ENCODE assay signal across 20 cellular contexts in genomic region chr14:55054098-55054497, GRCh38. TPM values are rescaled to one million over a fixed set of nuclear protein-coding genes. Genes with fewer than 3 reads are reported as not detected.
DNase-seq lines count a peak whose midpoint lies in the region; ATAC-seq, FAIRE-seq and TF ChIP-seq lines count a peak whose summit lies in the region.
"Had no signal": no experiment of that assay in that cellular context is flagged by ENCODE, and none has a peak within 500 bp of the region (broad histone marks: within the 10 kb centered on the region; RNA-seq: fewer than 3 reads in every experiment).

No MANE protein-coding gene starts in this region.

- H2AFZ ChIP-seq in Loucy (ENCODE audit: low read length) (no peak overlapping the region), astrocyte (ENCODE audit: low read depth, low read length) (no peak overlapping the region)

- H3K4me1 Mint-ChIP-seq in CD4-positive, alpha-beta memory T cell = peaks cover 32 to 65% (median 45%) of the 10 kb centered on the region in 4 donors
- peaks cover 16% of the 10 kb centered on the region for H3K4me1 Mint-ChIP-seq in astrocyte (ENCODE audit: low read depth, unreplicated experiment)
- H3K4me1 Mint-ChIP-seq in nephron progenitor cell = peaks cover 35% of the 10 kb centered on the region

- peaks cover 51% of the 10 kb centered on the region for H3K4me1 ChIP-seq in CD4-positive, alpha-beta memory T cell (ENCODE audit: insufficient read depth, low read length)
- peaks cover 34% of the 10 kb centered on the region for H3K4me1 ChIP-seq in Loucy (ENCODE audit: insufficient read depth, low read length, poor library complexity, severe bottlenecking)
- H3K4me1 ChIP-seq in astrocyte (ENCODE audit: insufficient read depth, low read length) = peaks cover 17% of the 10 kb centered on the region
- peaks cover 0 to 53% (median 14%) of the 10 kb centered on the region in 4 donors for H3K4me1 ChIP-seq in tibial nerve
- H3K4me1 ChIP-seq in body of pancreas = peaks cover 26% of the 10 kb centered on the region
- H3K4me1 ChIP-seq in ascending aorta = peaks cover 6 to 20% of the 10 kb centered on the region in 2 donors

- H4K20me1 ChIP-seq in Loucy (ENCODE audit: insufficient read depth, low read length, poor library complexity, severe bottlenecking) = peaks cover 65% of the 10 kb centered on the region
- peaks cover 51% of the 10 kb centered on the region for H4K20me1 ChIP-seq in astrocyte (ENCODE audit: insufficient read depth, low read length)

- H3K9me2 ChIP-seq in Loucy (replicated peaks; ENCODE audit: low read depth, low read length) = no peaks in the 10 kb centered on the region

- TF ChIP-seq EP300 in tibial nerve (IDR thresholded peaks at IDR 0.05) = no peak

- peak overlapping the region in 5 of 7 donors; percentile 23 to 98 (median 75) for H3K27ac Mint-ChIP-seq in CD4-positive, alpha-beta memory T cell
- H3K27ac Mint-ChIP-seq in astrocyte (ENCODE audit: unreplicated experiment) (no peak overlapping the region), nephron progenitor cell (no peak overlapping the region)

- H3K27me3 Mint-ChIP-seq in CD4-positive, alpha-beta memory T cell = no peaks in the 10 kb centered on the region
- H3K27me3 Mint-ChIP-seq in astrocyte (ENCODE audit: low read depth, unreplicated experiment) (no peaks in the 10 kb centered on the region), nephron progenitor cell (ENCODE audit: low read depth, poor library complexity) (no peaks in the 10 kb centered on the region)
- H3K27me3 Mint-ChIP-seq: activated CD4-positive, alpha-beta T cell treated with anti-CD3 and anti-CD28 coated beads for 36 hours had no signal

- ATAC-seq in body of pancreas = no peak
- ATAC-seq: activated CD4-positive, alpha-beta T cell treated with anti-CD3 and anti-CD28 coated beads for 36 hours had no signal

- no peak for DNase-seq in CD4-positive, alpha-beta memory T cell
- DNase-seq in astrocyte (ENCODE audit: low read depth) = no peak
- no peak for DNase-seq in nephron progenitor cell
- DNase-seq in tibial nerve (ENCODE audit: low spot score in 2 of 2) = no peak
- no peak for DNase-seq in body of pancreas
- no peak for DNase-seq in SKM-1 treated with dmso at 0.1 percent for 144 hours (lab: John Stamatoyannopoulos, UW; ENCODE audit: unreplicated experiment)
- no peak for DNase-seq in ascending aorta (ENCODE audit: low spot score in 2 of 2)
- DNase-seq: activated CD4-positive, alpha-beta T cell treated with anti-CD3 and anti-CD28 coated beads for 36 hours; activated CD8-positive, alpha-beta memory T cell treated with anti-CD3 and anti-CD28 coated beads, Interleukin-2, amount 50 U/mL, for 4 hours; activated naive CD4-positive, alpha-beta T cell treated with anti-CD3 and anti-CD28 coated beads, Interleukin-2, amount 50 U/mL, for 16 hours; dermis blood vessel endothelial cell; DMS 273 treated with DMSO at 0.1 percent for 48 hours; Karpas-422; left ventricle myocardium inferior; NCI-H69; OCI-M1; SIG-M5; T-helper 9 cell had no signal

- no peak for TF ChIP-seq POLR2A in tibial nerve (IDR thresholded peaks at IDR 0.05)
- no peak for TF ChIP-seq POLR2A in body of pancreas (IDR thresholded peaks at IDR 0.05)

- no peak for TF ChIP-seq CTCF in Loucy (conservative IDR thresholded peaks at IDR 0.05; ENCODE audit: low read length)
- TF ChIP-seq CTCF in astrocyte (IDR thresholded peaks at IDR 0.05; ENCODE audit: insufficient read depth, low read depth, low read length) = no peak
- no peak for TF ChIP-seq CTCF in nephron progenitor cell (IDR thresholded peaks at IDR 0.05)
- TF ChIP-seq CTCF in tibial nerve (IDR thresholded peaks at IDR 0.05) = no peak
- TF ChIP-seq CTCF in body of pancreas (IDR thresholded peaks at IDR 0.05) = no peak
- TF ChIP-seq CTCF in ascending aorta (IDR thresholded peaks at IDR 0.05) = no peak

- H3K4me3 ChIP-seq in CD4-positive, alpha-beta memory T cell (ENCODE audit: low read length in 2 of 2) = no peak overlapping the region
- H3K4me3 ChIP-seq in Loucy (ENCODE audit: low read length, poor library complexity, severe bottlenecking) (peak overlapping the region; percentile 95), astrocyte (ENCODE audit: insufficient read depth, low read depth, low read length) (no peak overlapping the region), tibial nerve (no peak overlapping the region), body of pancreas (no peak overlapping the region), ascending aorta (no peak overlapping the region)

- H3K4me2 ChIP-seq in Loucy (ENCODE audit: low read depth, low read length, poor library complexity, severe bottlenecking) = peak overlapping the region; percentile 92
- H3K4me2 ChIP-seq in astrocyte (ENCODE audit: low read length) = peak overlapping the region; percentile 89

- FAIRE-seq in astrocyte (lab: Jason Lieb, UNC) = no peak
- FAIRE-seq: bronchial epithelial cell had no signal

- no peak overlapping the region for H3K27ac ChIP-seq in CD4-positive, alpha-beta memory T cell (ENCODE audit: low read depth, low read length)
- H3K27ac ChIP-seq in astrocyte (ENCODE audit: low read depth, low read length) (no peak overlapping the region), tibial nerve (no peak overlapping the region), body of pancreas (no peak overlapping the region), ascending aorta (no peak overlapping the region)
- H3K27ac ChIP-seq: left ventricle myocardium inferior had no signal

- peaks cover 18 to 30% of the 10 kb centered on the region in 2 donors for H3K36me3 Mint-ChIP-seq in CD4-positive, alpha-beta memory T cell
- H3K36me3 Mint-ChIP-seq in astrocyte (ENCODE audit: low read depth, unreplicated experiment) = peaks cover 6% of the 10 kb centered on the region
- H3K36me3 Mint-ChIP-seq in nephron progenitor cell (ENCODE audit: low read depth) = peaks cover 66% of the 10 kb centered on the region

- no peaks in the 10 kb centered on the region for H3K9me3 ChIP-seq in CD4-positive, alpha-beta memory T cell (ENCODE audit: control insufficient read depth in 1 of 2, low read length in 2 of 2)
- H3K9me3 ChIP-seq in Loucy (ENCODE audit: insufficient read depth, low read depth, low read length) = no peaks in the 10 kb centered on the region
- no peaks in the 10 kb centered on the region for H3K9me3 ChIP-seq in astrocyte (ENCODE audit: insufficient read depth, low read depth, low read length)
- no peaks in the 10 kb centered on the region for H3K9me3 ChIP-seq in tibial nerve
- no peaks in the 10 kb centered on the region for H3K9me3 ChIP-seq in body of pancreas
- no peaks in the 10 kb centered on the region for H3K9me3 ChIP-seq in ascending aorta
- H3K9me3 ChIP-seq: left ventricle myocardium inferior had no signal

- peak overlapping the region in 5 of 8 donors; percentile 11 to 79 (median 45) for H3K4me3 Mint-ChIP-seq in CD4-positive, alpha-beta memory T cell
- H3K4me3 Mint-ChIP-seq in astrocyte (ENCODE audit: unreplicated experiment) = peak overlapping the region; percentile 28
- peak overlapping the region; percentile 91 for H3K4me3 Mint-ChIP-seq in nephron progenitor cell

- CTCF ChIA-PET in CD4-positive, alpha-beta memory T cell (lab: Charles Lee; ENCODE audit: partially characterized antibody) = no interaction called here

- H3K79me2 ChIP-seq in Loucy (ENCODE audit: insufficient read depth, low read length) (peaks cover 74% of the 10 kb centered on the region), astrocyte (ENCODE audit: insufficient read depth, low read length) (peaks cover 76% of the 10 kb centered on the region)

- intact Hi-C loops in CD4-positive, alpha-beta memory T cell (cut with micrococcal nuclease) = loop anchor here (5.0 kb wide), 1 partner anchor 528 kb away; the partner anchor contains the start of gene KTN1
- intact Hi-C loops in body of pancreas (cut with DNase I) = no loop called here
- intact Hi-C loops in ascending aorta (cut with DNase I) = loop anchor here (5.0 to 10.0 kb wide), 3 partner anchors 48 to 1288 kb away; partner anchors contain the start of gene FBXO34

- 97 to 99% methylated on average over 13 of the region's 13 CpGs for whole genome bisulfite sequencing in tibial nerve, 2 donors
- 97 to 98% methylated on average over 13 of the region's 13 CpGs for WGBS in body of pancreas, 2 donors

- H3K27me3 ChIP-seq in CD4-positive, alpha-beta memory T cell (ENCODE audit: insufficient read depth, low read length) = no peaks in the 10 kb centered on the region
- H3K27me3 ChIP-seq in Loucy (ENCODE audit: insufficient read depth, low read length, poor library complexity, severe bottlenecking) = peaks cover 9% of the 10 kb centered on the region
- H3K27me3 ChIP-seq in astrocyte (ENCODE audit: insufficient read depth, low read length) = no peaks in the 10 kb centered on the region
- H3K27me3 ChIP-seq in tibial nerve = no peaks in the 10 kb centered on the region
- no peaks in the 10 kb centered on the region for H3K27me3 ChIP-seq in body of pancreas
- H3K27me3 ChIP-seq in ascending aorta = no peaks in the 10 kb centered on the region

- H3K9me3 Mint-ChIP-seq in CD4-positive, alpha-beta memory T cell = no peaks in the 10 kb centered on the region
- H3K9me3 Mint-ChIP-seq in astrocyte (ENCODE audit: unreplicated experiment) (no peaks in the 10 kb centered on the region), nephron progenitor cell (peaks cover 28% of the 10 kb centered on the region)

- H3K36me3 ChIP-seq in CD4-positive, alpha-beta memory T cell (ENCODE audit: insufficient read depth, low read length) = no peaks in the 10 kb centered on the region
- H3K36me3 ChIP-seq in Loucy (ENCODE audit: insufficient read depth, low read length) (no peaks in the 10 kb centered on the region), astrocyte (ENCODE audit: insufficient read depth, low read length) (peaks cover 18% of the 10 kb centered on the region), tibial nerve (peaks cover 0 to 17% (median 0%) of the 10 kb centered on the region in 3 donors), body of pancreas (replicated peaks in 1 of 2; ENCODE audit: insufficient read depth in 1 of 2, low read depth in 2 of 2) (no peaks in the 10 kb centered on the region), ascending aorta (peaks cover 0 to 8% of the 10 kb centered on the region in 2 donors)

- POLR2A ChIA-PET in CD4-positive, alpha-beta memory T cell (lab: Charles Lee; ENCODE audit: partially characterized antibody) = no interaction called here

- H3K9ac ChIP-seq in Loucy (ENCODE audit: low read depth, low read length, poor library complexity, severe bottlenecking) = no peak overlapping the region
- no peak overlapping the region for H3K9ac ChIP-seq in astrocyte (ENCODE audit: low read length)

- H3F3A ChIP-seq in Loucy (ENCODE audit: low read depth) = peaks cover 4% of the 10 kb centered on the region; the same call in 1 of the 2 replicates

RNA-seq across cellular contexts. Expression of gene MAPK1IP1L, which starts 2.7 kb away (rescaled TPM):
- total RNA-seq in CD4-positive, alpha-beta memory T cell = 10 to 100 TPM; 67.2 to 73.4 TPM
- polyA plus RNA-seq in CD4-positive, alpha-beta memory T cell = 10 to 100 TPM; 82.1 to 89.3 TPM
- total RNA-seq in astrocyte (106 and 111 TPM in 2 replicates), tibial nerve (10 to 100 TPM; 25.3 to 54.0 (median 41.9) TPM), body of pancreas (10 to 100 TPM in 1 of 2 donors, 1 to 10 TPM in 1; 7.9 to 13.2 TPM), ascending aorta (51.8 TPM)

RNA-seq across cellular contexts. Expression of gene SOCS4, which starts 27.1 kb away (rescaled TPM):
- 10 to 100 TPM; 19.2 to 24.5 TPM for total RNA-seq in CD4-positive, alpha-beta memory T cell
- polyA plus RNA-seq in CD4-positive, alpha-beta memory T cell = 1 to 10 TPM; 3.3 to 3.9 TPM
- total RNA-seq in astrocyte = 25.2 and 30.5 TPM in 2 replicates
- 10 to 100 TPM; 13.3 to 28.8 (median 19.1) TPM for total RNA-seq in tibial nerve
- total RNA-seq in body of pancreas = 1 to 10 TPM; 6.6 to 9.9 TPM
- 12.9 TPM for total RNA-seq in ascending aorta

RNA-seq across cellular contexts. Expression of gene WDHD1, which starts 27.2 kb away (rescaled TPM):
- total RNA-seq in CD4-positive, alpha-beta memory T cell = 1 to 10 TPM; 4.0 to 4.1 TPM
- polyA plus RNA-seq in CD4-positive, alpha-beta memory T cell = 1 to 10 TPM; 1.4 to 3.3 TPM
- total RNA-seq in astrocyte = 7.2 and 9.3 TPM in 2 replicates
- 1 to 10 TPM; 1.2 to 3.1 (median 1.9) TPM for total RNA-seq in tibial nerve
- total RNA-seq in body of pancreas = 1 to 10 TPM in 1 of 2 donors, under 1 TPM in 1; 0.66 to 1.0 TPM
- 0.11 TPM for total RNA-seq in ascending aorta

Comparison
In these comparisons a context has a peak if more than half of its experiments do, and no peak if none do; other contexts are left out.
1. H3K27ac Mint-ChIP-seq: peak in CD4-positive, alpha-beta memory T cell (5 of 7); none in astrocyte (single experiment) and nephron progenitor cell (single experiment).
2. H3K4me3 Mint-ChIP-seq: peak in every context shown above with its lines; median percentile 91 in nephron progenitor cell; 45 in CD4-positive, alpha-beta memory T cell; 28 in astrocyte.